In the genomic region with DNA sequence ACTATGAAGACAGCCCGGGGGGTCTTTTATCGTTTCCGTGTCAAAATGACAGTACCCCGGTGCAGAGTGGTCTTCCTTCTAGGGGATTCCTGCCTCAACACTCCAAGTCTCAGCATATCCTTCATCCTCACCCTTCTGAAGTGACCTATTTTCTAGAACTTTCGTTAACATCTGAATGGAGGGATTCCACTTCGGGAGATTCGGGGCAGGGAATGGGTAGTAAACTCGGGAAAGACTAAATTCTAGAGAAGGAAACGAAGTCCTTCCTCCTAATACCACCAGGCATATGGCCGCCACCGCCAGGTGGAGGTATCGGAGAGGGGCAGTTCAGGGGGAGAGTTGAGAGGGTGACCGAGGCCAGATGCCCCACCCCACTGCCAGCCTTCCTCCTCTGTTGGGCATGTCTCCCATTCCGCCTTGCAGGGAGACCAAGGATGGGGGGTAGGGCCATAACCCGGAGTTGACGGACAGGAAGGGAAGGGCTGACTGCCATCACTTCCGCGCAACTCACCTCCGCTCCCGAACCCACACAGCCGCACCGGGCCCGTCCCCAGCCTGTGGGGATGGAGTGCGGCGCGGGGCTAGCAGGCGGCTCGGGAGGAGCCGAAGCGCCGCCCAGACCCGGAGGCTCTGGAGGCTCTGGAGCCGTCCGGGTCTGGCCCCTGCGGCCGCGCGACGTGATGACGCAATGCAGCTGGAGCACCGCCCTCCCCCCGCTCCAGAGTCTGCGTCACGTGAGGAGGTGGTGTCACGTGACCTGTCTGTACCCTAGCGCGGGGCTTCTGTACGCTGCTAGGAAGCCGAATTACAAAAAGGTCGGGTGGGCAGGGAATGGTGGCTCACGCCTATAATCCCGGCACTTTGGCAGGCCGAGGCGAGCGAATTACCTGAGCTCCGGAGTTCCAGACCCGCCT, we compare ENCODE assay signal across 8 cellular contexts. TPM values are rescaled to one million over a fixed set of nuclear protein-coding genes. Genes with fewer than 3 reads are reported as not detected.
DNase-seq lines count a peak whose midpoint lies in the region; ATAC-seq and TF ChIP-seq lines count a peak whose summit lies in the region.

TSS of gene KLHL12 (minus strand) at position 657 of the 914 bp plus-strand sequence. CDS start 2,072 bp downstream, outside the sequence.

- ATAC-seq in GM18502 (IDR thresholded peaks at IDR 0.05; ENCODE audit: poor library complexity, unreplicated experiment) (peak; percentile 93), HG02970 (IDR thresholded peaks at IDR 0.05; ENCODE audit: low FRiP score, unreplicated experiment) (peak; percentile 90), right cardiac atrium (peak; percentile 99)

- peak in 3 of 4 experiments; percentile 41 to 52 (median 43) for TF ChIP-seq CTCF in uterus (IDR thresholded peaks at IDR 0.05)

- H3K9me3 ChIP-seq in right cardiac atrium (ENCODE audit: control insufficient read depth, low read length) (no peaks in the 10 kb centered on the region), uterus (no peaks in the 10 kb centered on the region)

- H3K4me3 ChIP-seq in right cardiac atrium (ENCODE audit: low read length) (peak within 1 kb of the TSS; percentile 88), uterus (peak within 1 kb of the TSS; percentile 75 to 90)

- DNase-seq in NCI-H187 treated with DMSO at 0.1 percent for 48 hours (lab: John Stamatoyannopoulos, UW) (peak; percentile 96), anterior cingulate cortex (lab: John Stamatoyannopoulos, UW) (peak; percentile 55 to 98 (median 90)), right cardiac atrium (peak; percentile 97 to 99 (median 99)), pulmonary artery endothelial cell (ENCODE audit: low read depth, low spot score) (peak; percentile 90), uterus (peak; percentile 97)

- H3K27me3 ChIP-seq in right cardiac atrium (ENCODE audit: control insufficient read depth, insufficient read depth) (no peaks in the 10 kb centered on the region), uterus (no peaks in the 10 kb centered on the region)

- H3K36me3 ChIP-seq in uterus, result no peaks in the 10 kb centered on the region

- intact Hi-C loops in T-helper 2 cell treated with Interferon-gamma antibody and Interleukin-4, amounts not matched to agents 100 ng/mL and 5 ng/mL, for 36 hours (cut with micrococcal nuclease), result loop anchor here (1.0 to 5.0 kb wide), 7 partner anchors 31 to 579 kb away; partner anchors contain the start of genes ADIPOR1, KDM5B, PPP1R12B and TMEM183A
- intact Hi-C loops in right cardiac atrium (cut with DNase I), result loop anchor here in 2 of 4 donors (5.0 kb wide), 2 partner anchors 70 to 75 kb away; no protein-coding TSS in a partner anchor
- intact Hi-C loops in uterus (cut with DNase I; ENCODE audit: low total_unique reads), result no loop called here

- peak; percentile 76 to 94 for TF ChIP-seq POLR2A in uterus (IDR thresholded peaks at IDR 0.05)

- H3K27ac ChIP-seq in right cardiac atrium (ENCODE audit: low read length), result peak within 1 kb of the TSS; percentile 96
- H3K27ac ChIP-seq in uterus, result peak within 1 kb of the TSS; percentile 95 to 96

- H3K4me1 ChIP-seq in right cardiac atrium (ENCODE audit: control insufficient read depth, insufficient read depth, low read length), result no peaks in the 10 kb centered on the region
- H3K4me1 ChIP-seq in uterus, result no peaks in the 10 kb centered on the region

- under 1% methylated on average over 57 of the region's 57 CpGs for WGBS in right cardiac atrium

RNA-seq across cellular contexts. Expression of gene KLHL12, which starts in this region (rescaled TPM):
- total RNA-seq in T-helper 2 cell treated with Interferon-gamma antibody and Interleukin-4, amounts not matched to agents 100 ng/mL and 5 ng/mL, for 36 hours, result 29.6 and 30.9 TPM in 2 replicates
- total RNA-seq in right cardiac atrium (10 to 100 TPM; 16.8 to 21.4 (median 20.1) TPM), pulmonary artery endothelial cell (33.1 and 34.7 TPM in 2 replicates), uterus (10 to 100 TPM in 3 of 4 donors, 1 to 10 TPM in 1; 6.4 to 34.1 (median 20.4) TPM)
- polyA plus RNA-seq in right cardiac atrium, result 10.8 TPM

Comparison
In these comparisons a context has a peak if more than half of its experiments do, and no peak if none do; other contexts are left out.
1. Peak in every context shown above with its lines: DNase-seq, ATAC-seq, H3K4me3 ChIP-seq and H3K27ac ChIP-seq.